Comparison of ENCODE assay signal across 22 cellular contexts in genomic region chr10:59582058-59582457, GRCh38.
"Had no signal": no experiment of that assay in that cellular context is flagged by ENCODE, and none has a peak within 500 bp of the region (broad histone marks: within the 10 kb centered on the region; RNA-seq: fewer than 3 reads in every experiment).

No MANE protein-coding gene starts in this region.

- H3K27ac ChIP-seq: neural progenitor cell, psoas muscle, right lobe of liver, stomach, thoracic aorta, VCaP had no signal

- H2AFZ ChIP-seq: neural progenitor cell had no signal

- H3K36me3 ChIP-seq: neural progenitor cell, right lobe of liver, stomach, thoracic aorta had no signal

- DNase-seq: activated CD4-positive, CD25-positive, alpha-beta regulatory T cell treated with anti-CD3 and anti-CD28 coated beads, Interleukin-2, amount 50 U/mL, for 72 hours; activated CD8-positive, alpha-beta memory T cell treated with anti-CD3 and anti-CD28 coated beads for 24 hours; activated CD8-positive, alpha-beta memory T cell treated with anti-CD3 and anti-CD28 coated beads, Interleukin-2, amount 50 U/mL, for 48 hours; activated effector memory CD4-positive, alpha-beta T cell treated with Interleukin-2 at 50 U/mL for 16 hours; activated naive CD4-positive, alpha-beta T cell treated with anti-CD3 and anti-CD28 coated beads, Interleukin-2, amount 50 U/mL, for 16 hours; activated T-cell treated with anti-CD3 and anti-CD28 coated beads, Interleukin-2, amount 50 U/mL, for 48 hours; aorta; effector CD8-positive, alpha-beta T cell; hippocampal formation; mucosa of descending colon; naive B cell; psoas muscle; right lobe of liver; stimulated activated CD4-positive, alpha-beta T cell treated with anti-CD3 and anti-CD28 coated beads, Interleukin-4, amount 100 ng/mL, for 24 hours; stomach; T-helper 17 cell had no signal

- H3K4me3 ChIP-seq: mucosa of descending colon, neural progenitor cell, psoas muscle, right lobe of liver, smooth muscle cell, stomach, thoracic aorta had no signal

- H3K4me2 ChIP-seq: neural progenitor cell, smooth muscle cell had no signal

- H3K4me1 ChIP-seq: psoas muscle, right lobe of liver had no signal

- ATAC-seq: esophagus mucosa; mucosa of descending colon; psoas muscle; right lobe of liver; stimulated activated effector memory CD8-positive, alpha-beta T cell treated with anti-CD3 and anti-CD28 coated beads, Interleukin-12 subunit alpha, Interleukin-12 subunit beta, amount 100 ng/mL, for 72 hours; T-helper 17 cell had no signal

- H3K9ac ChIP-seq: neural progenitor cell had no signal

- H3K27me3 ChIP-seq: neural progenitor cell, right lobe of liver, stomach had no signal

- H3K9me3 ChIP-seq: mucosa of descending colon, psoas muscle, right lobe of liver, stomach, thoracic aorta had no signal
